In the genomic region with DNA sequence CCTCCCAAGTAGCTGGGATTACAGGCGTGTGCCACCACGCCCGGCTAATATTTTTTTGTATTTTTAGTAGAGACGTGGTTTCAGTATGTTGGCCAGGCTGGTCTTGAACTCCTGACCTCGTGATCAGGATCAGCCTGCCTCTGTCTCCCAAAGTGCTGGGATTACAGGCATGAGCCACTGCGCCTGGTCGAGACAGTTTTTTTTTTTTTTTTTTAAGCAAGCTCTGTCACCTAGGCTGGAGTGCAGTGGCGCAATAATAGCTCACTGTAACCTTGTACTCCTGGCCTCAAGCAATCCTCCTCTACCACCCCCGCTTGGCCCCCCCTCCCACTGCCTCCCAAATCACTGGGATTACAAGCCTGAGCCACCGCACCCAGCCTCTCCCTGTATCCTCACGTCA, we compare ENCODE assay signal across 19 cellular contexts. TPM values are rescaled to one million over a fixed set of nuclear protein-coding genes. Genes with fewer than 3 reads are reported as not detected.
"Had no signal": no experiment of that assay in that cellular context is flagged by ENCODE, and none has a peak within 500 bp of the region (broad histone marks: within the 10 kb centered on the region; RNA-seq: fewer than 3 reads in every experiment).

No MANE protein-coding gene starts in this region.

- H3K9me3 ChIP-seq: esophagus muscularis mucosa, tibial nerve, vagina had no signal

- H3K4me3 ChIP-seq: coronary artery, esophagus muscularis mucosa, tibial nerve, vagina had no signal

- ATAC-seq: natural killer cell treated with Interleukin-12 subunit alpha and Interleukin-12 subunit beta and Interleukin-15 and Interleukin-18, amount 100 ng/mL, for 72 hours; stimulated activated naive CD8-positive, alpha-beta T cell treated with anti-CD3 and anti-CD28 coated beads, Interleukin-15, Interleukin-2, amounts not matched to agents 100 U/mL and 50 U/mL, for 24 hours; T-cell had no signal

- H3K4me1 ChIP-seq: esophagus muscularis mucosa, tibial nerve had no signal

- DNase-seq: activated B cell treated with CpG ODN at 0.5 μM for 24 hours; activated CD4-positive, alpha-beta memory T cell treated with anti-CD3 and anti-CD28 coated beads for 36 hours; activated CD4-positive, alpha-beta T cell treated with anti-CD3 and anti-CD28 coated beads for 4 hours; activated naive CD8-positive, alpha-beta T cell treated with anti-CD3 and anti-CD28 coated beads, Interleukin-2, amount 10 ng/mL, durations not matched to agents 7 days and 5 days; activated T-cell treated with anti-CD3 and anti-CD28 coated beads for 4 hours; anterior cingulate cortex; effector CD4-positive, alpha-beta T cell; stimulated activated CD4-positive, alpha-beta T cell treated with anti-CD3 and anti-CD28 coated beads, Interleukin-2, amount 100 ng/mL, for 24 hours; stimulated activated naive CD8-positive, alpha-beta T cell treated with anti-CD3 and anti-CD28 coated beads, Interleukin-15, Interleukin-2, amounts not matched to agents 100 U/mL and 50 U/mL, for 24 hours; substantia nigra; T-cell; T-helper 9 cell had no signal

- H3K27ac ChIP-seq: coronary artery, esophagus muscularis mucosa, tibial nerve, vagina had no signal

- H3K27me3 ChIP-seq: vagina had no signal

- H3K36me3 ChIP-seq: esophagus muscularis mucosa, tibial nerve, vagina had no signal

RNA-seq across cellular contexts. Expression of a gene that starts 9.0 kb away (rescaled TPM):
- total RNA-seq: activated B cell treated with CpG ODN at 0.5 μM for 24 hours; activated CD4-positive, alpha-beta memory T cell treated with anti-CD3 and anti-CD28 coated beads for 36 hours; activated naive CD8-positive, alpha-beta T cell treated with anti-CD3 and anti-CD28 coated beads, Interleukin-2, amount 10 ng/mL, durations not matched to agents 7 days and 5 days; natural killer cell treated with Interleukin-12 subunit alpha and Interleukin-12 subunit beta and Interleukin-15 and Interleukin-18, amount 100 ng/mL, for 72 hours had no signal

RNA-seq across cellular contexts. Expression of a gene that starts 17.3 kb away (rescaled TPM):
- total RNA-seq: activated B cell treated with CpG ODN at 0.5 μM for 24 hours, lung microvascular endothelial cell, tibial nerve had no signal

RNA-seq across cellular contexts. Expression of a gene that starts 23.1 kb away (rescaled TPM):
- total RNA-seq: activated B cell treated with CpG ODN at 0.5 μM for 24 hours; glomerular endothelial cell; lung microvascular endothelial cell; natural killer cell treated with Interleukin-12 subunit alpha and Interleukin-12 subunit beta and Interleukin-15 and Interleukin-18, amount 100 ng/mL, for 72 hours; vagina had no signal
